10 cellular contexts compared by ENCODE assay signal in genomic region chr15:84817461-84818081, GRCh38. TPM values are rescaled to one million over a fixed set of nuclear protein-coding genes. Genes with fewer than 3 reads are reported as not detected.
A peak's percentile ranks its signal among the peaks of the same experiment; 100 is the strongest.
DNase-seq lines count a peak whose midpoint lies in the region; ATAC-seq and TF ChIP-seq lines count a peak whose summit lies in the region.
"Had no signal": no experiment of that assay in that cellular context is flagged by ENCODE, and none has a peak within 500 bp of the region (broad histone marks: within the 10 kb centered on the region; RNA-seq: fewer than 3 reads in every experiment).

No MANE protein-coding gene starts in this region.

- in situ Hi-C loops in mammary epithelial cell (cut with MboI; ENCODE audit: low sequenced_read_pairs in 2 of 2): no loop called here

- intact Hi-C loops in breast epithelium (cut with DNase I; ENCODE audit: low total_unique reads): no loop called here
- intact Hi-C loops in mammary epithelial cell (cut with micrococcal nuclease): no loop called here
- intact Hi-C loops in Right ventricle myocardium superior (cut with DNase I): loop anchor here (10.0 kb wide), 1 partner anchor 233 kb away; no protein-coding TSS in a partner anchor
- intact Hi-C loops in vagina (cut with DNase I): loop anchor here (10.0 kb wide), 1 partner anchor 223 kb away; no protein-coding TSS in a partner anchor

- ATAC-seq in Right ventricle myocardium superior (ENCODE audit: poor library complexity) (peak; percentile 44), HG03097 (IDR thresholded peaks at IDR 0.05; ENCODE audit: low FRiP score, unreplicated experiment) (no peak), HG03565 (IDR thresholded peaks at IDR 0.05; ENCODE audit: unreplicated experiment) (no peak)

- WGBS in mammary epithelial cell (ENCODE audit: low coverage, missing lambda C conversion rate): 100% methylated on average over 3 of the region's 28 CpGs

- TF ChIP-seq CTCF in breast epithelium (IDR thresholded peaks at IDR 0.05) (no peak), mammary epithelial cell (conservative IDR thresholded peaks at IDR 0.05 in 1 of 2, IDR thresholded peaks at IDR 0.05 in 1 of 2; ENCODE audit: extremely low read depth in 1 of 2, insufficient read depth in 1 of 2, low read depth in 1 of 2, low read length in 2 of 2) (no peak), vagina (IDR thresholded peaks at IDR 0.05) (no peak)

- no peaks in the 10 kb centered on the region for H3K79me2 ChIP-seq in mammary epithelial cell (ENCODE audit: insufficient read depth, low read length)

- H3K9ac ChIP-seq in mammary epithelial cell (ENCODE audit: insufficient read depth, low read length): no peak overlapping the region

- H3K9me3 ChIP-seq in breast epithelium (no peaks in the 10 kb centered on the region), mammary epithelial cell (replicated peaks; ENCODE audit: insufficient read depth, low read length) (no peaks in the 10 kb centered on the region), vagina (no peaks in the 10 kb centered on the region)
- H3K9me3 ChIP-seq: Peyer's patch had no signal

- H3K4me3 ChIP-seq in breast epithelium (peak overlapping the region; percentile 3 to 45 (median 24)), mammary epithelial cell (replicated peaks in 1 of 3; ENCODE audit: insufficient read depth in 1 of 3, low read depth in 2 of 3, low read length in 3 of 3) (no peak overlapping the region), vagina (peak overlapping the region; percentile 5 to 15)

- no peak overlapping the region for H2AFZ ChIP-seq in mammary epithelial cell (ENCODE audit: low read depth, low read length)

- no peaks in the 10 kb centered on the region for H4K20me1 ChIP-seq in mammary epithelial cell (ENCODE audit: insufficient read depth, low read length)

- H3K4me2 ChIP-seq in mammary epithelial cell (ENCODE audit: insufficient read depth, low read depth, low read length): no peak overlapping the region

- TF ChIP-seq POLR2A in breast epithelium (IDR thresholded peaks at IDR 0.05) (no peak), vagina (IDR thresholded peaks at IDR 0.05) (no peak)

- BruUV-seq in mammary epithelial cell (replicated peaks; lab: Mats Ljungman, UMichigan): no TSS peak

- CTCF ChIA-PET in mammary epithelial cell (lab: Charles Lee; ENCODE audit: low non-redundant PET): no interaction called here

- no peaks in the 10 kb centered on the region for H3K4me1 ChIP-seq in breast epithelium
- no peaks in the 10 kb centered on the region for H3K4me1 ChIP-seq in mammary epithelial cell (ENCODE audit: insufficient read depth, low read length)
- peaks cover 43% of the 10 kb centered on the region for H3K4me1 ChIP-seq in vagina

- H3K27me3 ChIP-seq in breast epithelium: no peaks in the 10 kb centered on the region
- no peaks in the 10 kb centered on the region for H3K27me3 ChIP-seq in mammary epithelial cell (ENCODE audit: insufficient read depth, low read length)
- no peaks in the 10 kb centered on the region for H3K27me3 ChIP-seq in vagina
- H3K27me3 ChIP-seq: Peyer's patch had no signal

- DNase-seq in breast epithelium (ENCODE audit: low spot score in 2 of 2) (no peak), mammary epithelial cell (no peak), Right ventricle myocardium superior (no peak), myocyte (ENCODE audit: low read depth) (peak; percentile 52), vagina (ENCODE audit: extremely low spot score in 2 of 2) (no peak), NCI-H748 (lab: John Stamatoyannopoulos, UW; ENCODE audit: unreplicated experiment) (no peak)
- DNase-seq: HCEC 1CT, Peyer's patch had no signal

- no peaks in the 10 kb centered on the region for H3K36me3 ChIP-seq in breast epithelium
- H3K36me3 ChIP-seq in mammary epithelial cell (ENCODE audit: insufficient read depth, low read length): no peaks in the 10 kb centered on the region
- no peaks in the 10 kb centered on the region for H3K36me3 ChIP-seq in vagina
- H3K36me3 ChIP-seq: Peyer's patch had no signal

- H3K27ac ChIP-seq in breast epithelium (peak overlapping the region in 1 of 2 donors; percentile 45), mammary epithelial cell (ENCODE audit: insufficient read depth, low read depth, low read length) (no peak overlapping the region), vagina (peak overlapping the region; percentile 74)

- dilution Hi-C loops in mammary epithelial cell (cut with HindIII; ENCODE audit: low sequenced_read_pairs): loop anchor here (5.0 kb wide), 1 partner anchor 45 kb away; no protein-coding TSS in a partner anchor

RNA-seq across cellular contexts. Expression of gene ALPK3, which starts 0.4 kb away (rescaled TPM):
- total RNA-seq in breast epithelium (1 to 10 TPM; 1.6 to 3.4 (median 2.6) TPM), mammary epithelial cell (under 1 TPM; 0.16 to 0.33 TPM), Right ventricle myocardium superior (114 TPM), myocyte (172 and 190 TPM in 2 replicates), vagina (2.5 TPM)
- 0.09 TPM for polyA plus RNA-seq in mammary epithelial cell
- not detected for polyA minus RNA-seq in mammary epithelial cell
- 65.6 TPM for polyA plus RNA-seq in myocyte (2012)

Comparison
In these comparisons a context has a peak if more than half of its experiments do, and no peak if none do; other contexts are left out.
1. H3K4me3 ChIP-seq: peak in breast epithelium (3 of 3) and vagina (2 of 2); none in mammary epithelial cell (0 of 3).
2. RNA of gene ALPK3, which starts 0.4 kb away (total RNA-seq): 172 to 190 TPM in myocyte and 114 TPM in Right ventricle myocardium superior (single experiment); 1.6 to 3.4 TPM in breast epithelium, 2.5 TPM in vagina (single experiment) and 0.16 to 0.33 TPM in mammary epithelial cell; every median in the first group is over 10 times any median in the second.
3. intact Hi-C loops: an anchor here in Right ventricle myocardium superior (10.0 kb wide) and vagina (10.0 kb wide); none called in breast epithelium and mammary epithelial cell.